In genomic region chr21:45393833-45394638, GRCh38 we compare ENCODE assay signal across 20 cellular contexts. TPM values are rescaled to one million over a fixed set of nuclear protein-coding genes. Genes with fewer than 3 reads are reported as not detected.
DNase-seq lines count a peak whose midpoint lies in the region; ATAC-seq and TF ChIP-seq lines count a peak whose summit lies in the region.
"Had no signal": no experiment of that assay in that cellular context is flagged by ENCODE, and none has a peak within 500 bp of the region (broad histone marks: within the 10 kb centered on the region; RNA-seq: fewer than 3 reads in every experiment).

No MANE protein-coding gene starts in this region.

- H3K4me1 ChIP-seq in heart right ventricle (no peaks in the 10 kb centered on the region), mucosa of descending colon (ENCODE audit: low read depth) (no peaks in the 10 kb centered on the region), aorta (ENCODE audit: control insufficient read depth in 1 of 2, insufficient read depth in 2 of 2, low read length in 2 of 2) (no peaks in the 10 kb centered on the region)
- H3K4me1 ChIP-seq: Caco-2 had no signal

- H3K9me3 ChIP-seq in heart right ventricle (no peaks in the 10 kb centered on the region), mucosa of descending colon (no peaks in the 10 kb centered on the region), aorta (ENCODE audit: control insufficient read depth, low read length) (no peaks in the 10 kb centered on the region)
- H3K9me3 ChIP-seq: Caco-2 had no signal

- WGBS in heart right ventricle, 2 donors, result 86 to 88% methylated on average over 25 to 30 of the region's 30 CpGs
- 71 to 81% methylated on average over 25 to 30 of the region's 30 CpGs for WGBS in aorta, 2 donors

- peak; percentile 69 for DNase-seq in cardiac septum (ENCODE audit: low spot score)
- DNase-seq in heart right ventricle, result no peak
- DNase-seq in glutamatergic neuron, result peak; percentile 6
- peak in 2 of 3 donors; percentile 2 to 19 for DNase-seq in mucosa of descending colon
- DNase-seq in aorta, result peak; percentile 29 to 73
- DNase-seq in stimulated activated naive CD8-positive, alpha-beta T cell treated with anti-CD3 and anti-CD28 coated beads, Interleukin-15, Interleukin-2, amounts not matched to agents 100 U/mL and 50 U/mL, for 24 hours, result no peak
- DNase-seq: ACHN; AML-193; Caco-2; CD4-positive, CD25-positive, alpha-beta regulatory T cell; DMS153; EL; IMR-90; Kasumi-1; MM.1S; NCI-H1092 treated with DMSO at 0.1 percent for 48 hours; NCI-H2107; NCI-H2227 treated with DMSO at 0.1 percent for 48 hours; NCI-H524 had no signal

- H3K27me3 ChIP-seq in heart right ventricle (peaks cover 0 to 9% (median 0%) of the 10 kb centered on the region in 7 donors), aorta (ENCODE audit: control insufficient read depth in 1 of 2, insufficient read depth in 2 of 2, low read length in 1 of 2) (no peaks in the 10 kb centered on the region)

- peaks cover 6% of the 10 kb centered on the region for H3K27me3 Mint-ChIP-seq in glutamatergic neuron (ENCODE audit: unreplicated experiment)

- no peak overlapping the region for H3K4me3 Mint-ChIP-seq in glutamatergic neuron (ENCODE audit: unreplicated experiment)

- H3K4me3 ChIP-seq in heart right ventricle (no peak overlapping the region), mucosa of descending colon (no peak overlapping the region), aorta (ENCODE audit: low read length in 2 of 2) (no peak overlapping the region)

- H3K36me3 Mint-ChIP-seq in glutamatergic neuron (ENCODE audit: unreplicated experiment), result no peaks in the 10 kb centered on the region
- H3K36me3 Mint-ChIP-seq: CD4-positive, CD25-positive, alpha-beta regulatory T cell had no signal

- ATAC-seq in heart right ventricle, result no peak
- ATAC-seq in mucosa of descending colon, result no peak
- ATAC-seq in aorta (ENCODE audit: low FRiP score), result no peak
- ATAC-seq in stimulated activated naive CD8-positive, alpha-beta T cell treated with anti-CD3 and anti-CD28 coated beads, Interleukin-15, Interleukin-2, amounts not matched to agents 100 U/mL and 50 U/mL, for 24 hours, result no peak
- no peak for ATAC-seq in GM18870 (IDR thresholded peaks at IDR 0.05; ENCODE audit: unreplicated experiment)

- H3K36me3 ChIP-seq in heart right ventricle (no peaks in the 10 kb centered on the region), mucosa of descending colon (ENCODE audit: low read depth) (no peaks in the 10 kb centered on the region), aorta (ENCODE audit: control insufficient read depth in 1 of 2, insufficient read depth in 2 of 2, low read length in 1 of 2) (no peaks in the 10 kb centered on the region)

- intact Hi-C loops in cardiac septum (cut with DNase I) (no loop called here), heart right ventricle (cut with DNase I) (loop anchor here in 2 of 10 donors (2.0 to 5.0 kb wide), 2 partner anchors 21 to 43 kb away; no protein-coding TSS in a partner anchor), mucosa of descending colon (cut with DNase I, micrococcal nuclease) (no loop called here), aorta (cut with DNase I) (no loop called here)

- peaks cover 6% of the 10 kb centered on the region for H3K4me1 Mint-ChIP-seq in glutamatergic neuron (ENCODE audit: low read depth, unreplicated experiment)
- H3K4me1 Mint-ChIP-seq: CD4-positive, CD25-positive, alpha-beta regulatory T cell had no signal

- H3K9me3 Mint-ChIP-seq in glutamatergic neuron (ENCODE audit: unreplicated experiment), result peaks cover 5% of the 10 kb centered on the region
- H3K9me3 Mint-ChIP-seq: CD4-positive, CD25-positive, alpha-beta regulatory T cell had no signal

- TF ChIP-seq CTCF in heart right ventricle (IDR thresholded peaks at IDR 0.05) (no peak), glutamatergic neuron (IDR thresholded peaks at IDR 0.05; ENCODE audit: partially characterized antibody, unreplicated experiment) (no peak), mucosa of descending colon (IDR thresholded peaks at IDR 0.05) (no peak)

- no peak overlapping the region for H3K27ac Mint-ChIP-seq in glutamatergic neuron (ENCODE audit: unreplicated experiment)
- H3K27ac Mint-ChIP-seq: CD4-positive, CD25-positive, alpha-beta regulatory T cell had no signal

- H3K27ac ChIP-seq in heart right ventricle, result no peak overlapping the region
- H3K27ac ChIP-seq in aorta (ENCODE audit: low read depth in 1 of 2, low read length in 2 of 2), result no peak overlapping the region

RNA-seq across cellular contexts. Expression of gene COL18A1, which starts 10.9 kb away (rescaled TPM):
- total RNA-seq in cardiac septum, result 77.0 TPM
- 10 to 100 TPM; 33.7 to 87.1 (median 48.8) TPM for total RNA-seq in heart right ventricle
- 10 to 100 TPM; 63.1 to 70.6 TPM for polyA plus RNA-seq in heart right ventricle
- 9.5 TPM for total RNA-seq in glutamatergic neuron (ENCODE audit: unreplicated experiment)
- total RNA-seq in mucosa of descending colon, result 10 to 100 TPM in 2 of 3 donors, 1 to 10 TPM in 1; 4.6 to 46.9 (median 21.3) TPM
- total RNA-seq in aorta, result 100 to 1,000 TPM; 289 to 301 TPM
- 100 to 1,000 TPM in 1 of 2 donors, 10 to 100 TPM in 1; 97.3 to 963 TPM for polyA plus RNA-seq in aorta

Comparison
In these comparisons a context has a peak if more than half of its experiments do, and no peak if none do; other contexts are left out.
1. DNase-seq: peak in cardiac septum (single experiment), glutamatergic neuron (single experiment), mucosa of descending colon (2 of 3) and aorta (2 of 2); none in heart right ventricle (0 of 2) and stimulated activated naive CD8-positive, alpha-beta T cell treated with anti-CD3 and anti-CD28 coated beads, Interleukin-15, Interleukin-2, amounts not matched to agents 100 U/mL and 50 U/mL, for 24 hours (single experiment).